ENCODE assay signal across 18 cellular contexts in the genomic region with DNA sequence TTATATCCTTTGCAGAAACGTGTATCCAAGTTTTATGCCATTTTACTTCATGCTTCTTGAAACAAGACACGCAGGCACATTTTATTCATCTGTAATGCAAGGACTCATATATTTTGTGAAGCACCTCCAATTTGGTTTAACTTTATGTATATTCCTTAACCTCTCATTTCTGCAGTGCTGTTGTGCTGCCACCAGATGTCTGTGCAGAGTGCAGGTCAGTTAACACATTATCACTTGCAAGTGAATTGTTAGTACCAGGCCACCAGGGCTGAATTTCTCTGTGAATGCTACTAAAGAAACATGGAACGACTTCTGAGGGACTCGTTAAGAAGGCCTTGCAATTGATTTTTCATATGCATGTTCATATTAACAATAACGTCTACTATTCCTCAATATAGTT.
DNase-seq lines count a peak whose midpoint lies in the region; ATAC-seq and TF ChIP-seq lines count a peak whose summit lies in the region.
"Had no signal": no experiment of that assay in that cellular context is flagged by ENCODE, and none has a peak within 500 bp of the region (broad histone marks: within the 10 kb centered on the region; RNA-seq: fewer than 3 reads in every experiment).

No MANE protein-coding gene starts in this region.

- no peaks in the 10 kb centered on the region for H3K4me1 ChIP-seq in PC-9 (replicated peaks; ENCODE audit: insufficient read depth)
- H3K4me1 ChIP-seq: colonic mucosa, SJCRH30, upper lobe of left lung had no signal

- ATAC-seq in HG03521 (IDR thresholded peaks at IDR 0.05; ENCODE audit: unreplicated experiment) (no peak), HG03469 (IDR thresholded peaks at IDR 0.05; ENCODE audit: unreplicated experiment) (no peak)
- ATAC-seq: activated CD8-positive, alpha-beta T cell treated with anti-CD3 and anti-CD28 coated beads for 36 hours; activated T-helper 17 cell treated with anti-CD3 and anti-CD28 coated beads, Interleukin-2, amount 50 U/mL, for 72 hours had no signal

- intact Hi-C loops in PC-9 (cut with micrococcal nuclease; ENCODE audit: unreplicated experiment), result no loop called here

- no TSS peak for BruUV-seq in PC-9 (replicated peaks; lab: Mats Ljungman, UMichigan)

- DNase-seq in H4 (ENCODE audit: low spot score) (peak; percentile 19), PC-9 (no peak), iPS-NIHi7 (ENCODE audit: extremely low spot score) (peak; percentile 21), OCI-M2 (lab: John Stamatoyannopoulos, UW; ENCODE audit: unreplicated experiment) (no peak)
- no peak for DNase-seq in effector CD8-positive, alpha-beta T cell (lab: John Stamatoyannopoulos, UW)
- DNase-seq: activated CD8-positive, alpha-beta T cell treated with anti-CD3 and anti-CD28 coated beads for 36 hours; AML-193; amniotic stem cell; colonic mucosa; islet precursor cell; midbrain; NCI-H2029; SJCRH30; upper lobe of left lung had no signal

- no peak overlapping the region for H2AFZ ChIP-seq in PC-9

- H3K4me3 ChIP-seq in PC-9, result no peak overlapping the region
- H3K4me3 ChIP-seq: colonic mucosa, SJCRH30, upper lobe of left lung had no signal

- no peaks in the 10 kb centered on the region for H3K9me2 ChIP-seq in PC-9 (ENCODE audit: insufficient read depth)

- H3K4me2 ChIP-seq in PC-9, result no peak overlapping the region

- H3K36me3 ChIP-seq in PC-9 (ENCODE audit: low read depth), result no peaks in the 10 kb centered on the region
- H3K36me3 ChIP-seq: colonic mucosa, SJCRH30, upper lobe of left lung had no signal

- H3F3A ChIP-seq in PC-9 (ENCODE audit: insufficient read depth, low read depth), result no peaks in the 10 kb centered on the region

- CTCF ChIA-PET in PC-9 (lab: Charles Lee), result no interaction called here

- TF ChIP-seq CTCF in C4-2B (conservative IDR thresholded peaks at IDR 0.05) (peak; percentile 28), PC-9 (conservative IDR thresholded peaks at IDR 0.05) (peak; percentile 41; the same call in 1 of the 2 replicates)

- no peaks in the 10 kb centered on the region for H4K20me1 ChIP-seq in PC-9 (ENCODE audit: insufficient read depth)

- no peaks in the 10 kb centered on the region for H3K9me3 ChIP-seq in PC-9 (ENCODE audit: insufficient read depth, low read depth)
- H3K9me3 ChIP-seq: colonic mucosa, SJCRH30, upper lobe of left lung had no signal

- no peaks in the 10 kb centered on the region for H3K79me2 ChIP-seq in PC-9 (ENCODE audit: low read depth)

- H3K27me3 ChIP-seq in PC-9 (ENCODE audit: insufficient read depth, low read depth), result no peaks in the 10 kb centered on the region
- H3K27me3 ChIP-seq: colonic mucosa, SJCRH30, upper lobe of left lung had no signal

- POLR2A ChIA-PET in PC-9 (lab: Charles Lee; ENCODE audit: unreplicated experiment), result no interaction called here

- H3K27ac ChIP-seq in C4-2B (no peak overlapping the region), PC-9 (no peak overlapping the region)
- H3K27ac ChIP-seq: colonic mucosa, SJCRH30, upper lobe of left lung had no signal

Comparison
In these comparisons a context has a peak if more than half of its experiments do, and no peak if none do; other contexts are left out.
1. DNase-seq: peak in H4 (single experiment) and iPS-NIHi7 (single experiment); none in PC-9 (0 of 2), effector CD8-positive, alpha-beta T cell (single experiment) and OCI-M2 (single experiment).